8 cellular contexts compared by ENCODE assay signal in the genomic region with DNA sequence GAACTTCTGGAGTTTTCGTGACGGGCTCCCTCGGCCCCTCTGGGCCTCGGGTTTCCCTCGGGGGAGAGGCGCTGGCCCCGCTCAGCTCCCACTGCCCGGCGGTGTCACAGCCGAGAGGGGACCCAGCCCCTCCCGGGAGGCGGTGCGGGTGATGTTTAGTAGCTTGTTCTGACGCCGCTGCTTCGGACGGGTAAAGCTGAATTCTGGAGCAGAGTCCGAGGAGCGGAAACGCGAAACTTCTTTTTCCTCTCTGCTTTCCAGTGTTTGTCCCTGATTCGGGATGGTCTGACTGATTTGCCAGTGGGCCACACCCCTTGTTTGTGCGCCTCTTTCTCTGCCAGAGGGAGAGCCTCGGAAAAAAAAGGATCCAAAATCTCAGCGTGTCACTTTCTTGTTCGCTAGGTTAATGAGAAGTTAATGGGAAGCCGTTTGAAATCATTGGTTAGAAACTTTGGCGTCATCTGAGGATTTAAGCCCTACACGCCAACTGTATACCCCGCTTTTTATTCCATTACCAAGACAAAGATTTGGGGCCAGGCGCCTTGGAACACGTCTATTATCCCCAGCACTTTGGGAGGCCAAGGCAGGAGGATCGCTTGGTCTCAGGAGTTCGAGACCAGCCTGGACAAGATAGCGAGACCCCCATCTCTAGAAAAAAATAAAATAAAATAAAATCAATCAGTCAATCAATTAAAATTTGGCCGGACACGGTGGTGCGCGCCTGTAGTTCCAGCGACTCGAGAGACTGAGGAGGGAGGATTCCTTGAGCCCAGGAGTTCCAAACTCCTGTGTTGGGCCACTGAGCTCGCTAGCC. TPM values are rescaled to one million over a fixed set of nuclear protein-coding genes. Genes with fewer than 3 reads are reported as not detected.
DNase-seq lines count a peak whose midpoint lies in the region; ATAC-seq, FAIRE-seq and TF ChIP-seq lines count a peak whose summit lies in the region.

No MANE protein-coding gene starts in this region.

- H3K4me2 ChIP-seq in KMS-11 (peak overlapping the region; percentile 81), endothelial cell of umbilical vein (ENCODE audit: insufficient read depth, low read length) (peak overlapping the region; percentile 49)

- no peaks in the 10 kb centered on the region for H3K27me3 Mint-ChIP-seq in CD4-positive, alpha-beta T cell
- H3K27me3 Mint-ChIP-seq in activated B cell treated with CpG ODN at 0.5 μM for 24 hours, result no peaks in the 10 kb centered on the region

- TF ChIP-seq POLR2A in endothelial cell of umbilical vein (IDR thresholded peaks at IDR 0.05; ENCODE audit: low read depth, low read length), result no peak

- H3K27me3 ChIP-seq in CD4-positive, alpha-beta T cell (ENCODE audit: control insufficient read depth, insufficient read depth, low read length), result no peaks in the 10 kb centered on the region
- H3K27me3 ChIP-seq in KMS-11 (ENCODE audit: insufficient read depth, low read depth) (no peaks in the 10 kb centered on the region), endothelial cell of umbilical vein (ENCODE audit: control insufficient read depth in 2 of 2, insufficient read depth in 2 of 2, low read length in 2 of 2) (no peaks in the 10 kb centered on the region)

- H3K79me2 ChIP-seq in KMS-11 (ENCODE audit: insufficient read depth, low read depth), result no peaks in the 10 kb centered on the region; the same call in 1 of the 2 replicates
- peaks cover 29% of the 10 kb centered on the region for H3K79me2 ChIP-seq in endothelial cell of umbilical vein (ENCODE audit: control insufficient read depth, insufficient read depth, low read length)

- FAIRE-seq in endothelial cell of umbilical vein (lab: Jason Lieb, UNC), result peak; percentile 79

- peaks cover 8% of the 10 kb centered on the region for H3K4me1 ChIP-seq in KMS-11 (ENCODE audit: low read depth, poor library complexity, severe bottlenecking)
- H3K4me1 ChIP-seq in endothelial cell of umbilical vein (ENCODE audit: control insufficient read depth, extremely low read depth, insufficient read depth, low read length), result peaks cover 11% of the 10 kb centered on the region

- peak overlapping the region; percentile 74 for H3K27ac ChIP-seq in CD4-positive, alpha-beta T cell (ENCODE audit: low read depth, low read length)
- H3K27ac ChIP-seq in KMS-11 (peak overlapping the region; percentile 31), endothelial cell of umbilical vein (ENCODE audit: insufficient read depth, low read depth, low read length) (peak overlapping the region; percentile 56), temporal lobe (ENCODE audit: low read depth, low read length) (peak overlapping the region; percentile 85)

- no peaks in the 10 kb centered on the region for H3K9me1 ChIP-seq in endothelial cell of umbilical vein (replicated peaks; ENCODE audit: control insufficient read depth, extremely low read depth, insufficient read depth, low read length)

- H3K27ac Mint-ChIP-seq in CD4-positive, alpha-beta T cell, result peak overlapping the region; percentile 50
- H3K27ac Mint-ChIP-seq in activated B cell treated with CpG ODN at 0.5 μM for 24 hours, result peak overlapping the region; percentile 91

- no peaks in the 10 kb centered on the region for H3K9me3 Mint-ChIP-seq in CD4-positive, alpha-beta T cell
- H3K9me3 Mint-ChIP-seq in activated B cell treated with CpG ODN at 0.5 μM for 24 hours, result no peaks in the 10 kb centered on the region

- H3K36me3 ChIP-seq in KMS-11 (ENCODE audit: insufficient read depth) (no peaks in the 10 kb centered on the region), endothelial cell of umbilical vein (ENCODE audit: control insufficient read depth in 2 of 2, extremely low read depth in 1 of 2, insufficient read depth in 2 of 2, low read length in 2 of 2) (peaks cover 3% of the 10 kb centered on the region in 2 experiments)

- H3K4me1 Mint-ChIP-seq in CD4-positive, alpha-beta T cell (ENCODE audit: low read depth), result peaks cover 29% of the 10 kb centered on the region
- peaks cover 22% of the 10 kb centered on the region for H3K4me1 Mint-ChIP-seq in activated B cell treated with CpG ODN at 0.5 μM for 24 hours

- H3K4me3 ChIP-seq in KMS-11 (IDR thresholded peaks at IDR 0.05; ENCODE audit: insufficient read depth, low read depth, low read length), result no peak overlapping the region
- peak overlapping the region; percentile 32 to 76 (median 75) for H3K4me3 ChIP-seq in endothelial cell of umbilical vein (replicated peaks in 1 of 3; ENCODE audit: insufficient read depth in 1 of 3, low read depth in 1 of 3, low read length in 3 of 3)

- dilution Hi-C loops in endothelial cell of umbilical vein (cut with MboI; ENCODE audit: extremely low pct_ligation_motif_present, low sequenced_read_pairs), result no loop called here

- no peak for TF ChIP-seq CTCF in CD4-positive, alpha-beta T cell (IDR thresholded peaks at IDR 0.05)
- no peak for TF ChIP-seq CTCF in KMS-11 (conservative IDR thresholded peaks at IDR 0.05; ENCODE audit: low read depth, low read length)
- no peak for TF ChIP-seq CTCF in activated B cell treated with CpG ODN at 0.5 μM for 24 hours (IDR thresholded peaks at IDR 0.05)
- TF ChIP-seq CTCF in endothelial cell of umbilical vein (IDR thresholded peaks at IDR 0.05; ENCODE audit: extremely low read depth in 1 of 2, insufficient read depth in 1 of 2, low read depth in 1 of 2, low read length in 2 of 2), result no peak

- peak in 5 of 10 experiments; percentile 12 to 44 (median 17) for DNase-seq in CD4-positive, alpha-beta T cell
- DNase-seq in activated B cell treated with CpG ODN at 0.5 μM for 24 hours, result no peak
- peak; percentile 72 for DNase-seq in endothelial cell of umbilical vein (ENCODE audit: low read depth, low spot score)
- DNase-seq in mesenteric fat pad (ENCODE audit: low spot score), result peak; percentile 92
- DNase-seq in GF-D8 (lab: John Stamatoyannopoulos, UW), result no peak

- intact Hi-C loops in CD4-positive, alpha-beta T cell (cut with DNase I, micrococcal nuclease), result loop anchor here in 1 of 2 experiments (5.0 to 10.0 kb wide), 2 partner anchors 199 to 983 kb away; a partner anchor contains a TSS
- intact Hi-C loops in activated B cell treated with CpG ODN at 0.5 μM for 24 hours (cut with micrococcal nuclease) (no loop called here), endothelial cell of umbilical vein (cut with micrococcal nuclease) (no loop called here)

- TSS peak; percentile 26 for BruUV-seq in endothelial cell of umbilical vein (replicated peaks; lab: Mats Ljungman, UMichigan)

- H3K9me3 ChIP-seq in CD4-positive, alpha-beta T cell (ENCODE audit: control insufficient read depth, low read length), result no peaks in the 10 kb centered on the region
- no peaks in the 10 kb centered on the region for H3K9me3 ChIP-seq in endothelial cell of umbilical vein (replicated peaks; ENCODE audit: control insufficient read depth, insufficient read depth, low read length)

- H3K36me3 Mint-ChIP-seq in CD4-positive, alpha-beta T cell (ENCODE audit: low read depth), result peaks cover 17% of the 10 kb centered on the region
- H3K36me3 Mint-ChIP-seq in activated B cell treated with CpG ODN at 0.5 μM for 24 hours (ENCODE audit: low read depth), result peaks cover 15% of the 10 kb centered on the region

- peak overlapping the region; percentile 57 for H3K9ac ChIP-seq in KMS-11
- H3K9ac ChIP-seq in endothelial cell of umbilical vein (replicated peaks; ENCODE audit: extremely low read depth, insufficient read depth, low read length), result peak overlapping the region; percentile 79

- peak overlapping the region; percentile 97 for H3K4me3 Mint-ChIP-seq in CD4-positive, alpha-beta T cell
- H3K4me3 Mint-ChIP-seq in activated B cell treated with CpG ODN at 0.5 μM for 24 hours, result peak overlapping the region; percentile 95

- CTCF ChIA-PET in CD4-positive, alpha-beta T cell (lab: Charles Lee), result interaction anchor here (1.1 kb wide), 1 partner anchor 18 kb away, joined by 3 read pairs; no protein-coding TSS in a partner anchor
- CTCF ChIA-PET in activated B cell treated with CpG ODN at 0.5 μM for 24 hours (lab: Charles Lee) (no interaction called here), endothelial cell of umbilical vein (lab: Charles Lee) (interaction anchor here (1.3 to 3.6 kb wide), 7 partner anchors 14 to 150 kb away, joined by 3 to 18 read pairs (median 8); a partner anchor contains a TSS)

- H4K20me1 ChIP-seq in KMS-11 (ENCODE audit: insufficient read depth) (no peaks in the 10 kb centered on the region), endothelial cell of umbilical vein (replicated peaks; ENCODE audit: control insufficient read depth, extremely low read depth, insufficient read depth, low read length) (no peaks in the 10 kb centered on the region)

- POLR2A ChIA-PET in CD4-positive, alpha-beta T cell (lab: Charles Lee), result interaction anchor here (1.5 to 7.6 kb wide), 3 partner anchors 13 to 200 kb away, joined by 7 to 77 read pairs (median 7); a partner anchor contains a TSS
- POLR2A ChIA-PET in activated B cell treated with CpG ODN at 0.5 μM for 24 hours (lab: Charles Lee) (interaction anchor here (0.6 to 2.7 kb wide), 6 partner anchors 9 to 150 kb away, joined by 3 to 28 read pairs (median 7); a partner anchor contains a TSS), endothelial cell of umbilical vein (lab: Charles Lee) (interaction anchor here (0.7 to 1.3 kb wide), 3 partner anchors 15 to 143 kb away, joined by 4 to 5 read pairs (median 4); a partner anchor contains a TSS)

- H2AFZ ChIP-seq in KMS-11 (ENCODE audit: low read depth) (peak overlapping the region; percentile 57), endothelial cell of umbilical vein (ENCODE audit: low read depth, low read length) (peak overlapping the region; percentile 70)

- peak; percentile 6 for ATAC-seq in CD4-positive, alpha-beta T cell (ENCODE audit: poor library complexity)
- ATAC-seq in GM21423 (IDR thresholded peaks at IDR 0.05; ENCODE audit: unreplicated experiment), result peak; percentile 13
- ATAC-seq in activated B cell treated with CpG ODN at 0.5 μM for 24 hours (ENCODE audit: low read depth), result peak; percentile 7

RNA-seq across cellular contexts. Expression of a gene that starts 0.8 kb away (rescaled TPM):
- 1 to 10 TPM; 4.2 to 5.5 TPM for total RNA-seq in CD4-positive, alpha-beta T cell
- 7.0 and 7.3 TPM in 2 replicates for total RNA-seq in activated B cell treated with CpG ODN at 0.5 μM for 24 hours
- total RNA-seq in endothelial cell of umbilical vein, result 30.8 and 32.9 TPM in 2 replicates
- 31.0 and 31.3 TPM in 2 replicates for polyA plus RNA-seq in endothelial cell of umbilical vein
- polyA plus RNA-seq in endothelial cell of umbilical vein (2011; cell fraction: cytosol; rRNA removed), result 32.4 and 32.8 TPM in 2 replicates
- 41.2 and 43.9 TPM in 2 replicates for polyA plus RNA-seq in endothelial cell of umbilical vein (2011; cell fraction: nucleus; rRNA removed)
- polyA plus RNA-seq in endothelial cell of umbilical vein (2012), result 32.1 and 32.3 TPM in 2 replicates
- 26.8 and 29.8 TPM in 2 replicates for polyA minus RNA-seq in endothelial cell of umbilical vein
- polyA minus RNA-seq in endothelial cell of umbilical vein (2011; cell fraction: cytosol; rRNA and poly(A)+ RNA removed), result 9.6 TPM
- 12.4 and 13.3 TPM in 2 replicates for polyA minus RNA-seq in endothelial cell of umbilical vein (2011; cell fraction: nucleus; rRNA and poly(A)+ RNA removed)
- total RNA-seq in mesenteric fat pad, result 18.0 TPM
- 13.0 TPM for total RNA-seq in temporal lobe

RNA-seq across cellular contexts. Expression of a gene that starts 14.4 kb away (rescaled TPM):
- total RNA-seq in CD4-positive, alpha-beta T cell, result 10 to 100 TPM; 26.5 to 31.3 TPM
- total RNA-seq in activated B cell treated with CpG ODN at 0.5 μM for 24 hours (12.4 and 14.4 TPM in 2 replicates), endothelial cell of umbilical vein (33.8 and 39.9 TPM in 2 replicates), mesenteric fat pad (7.1 TPM), temporal lobe (22.9 TPM)
- polyA plus RNA-seq in endothelial cell of umbilical vein, result 35.2 and 37.9 TPM in 2 replicates
- 43.4 and 45.5 TPM in 2 replicates for polyA plus RNA-seq in endothelial cell of umbilical vein (2011; cell fraction: cytosol; rRNA removed)
- 12.5 and 13.5 TPM in 2 replicates for polyA plus RNA-seq in endothelial cell of umbilical vein (2011; cell fraction: nucleus; rRNA removed)
- polyA plus RNA-seq in endothelial cell of umbilical vein (2012), result 33.7 and 43.7 TPM in 2 replicates
- polyA minus RNA-seq in endothelial cell of umbilical vein, result 24.5 and 46.8 TPM in 2 replicates
- polyA minus RNA-seq in endothelial cell of umbilical vein (2011; cell fraction: cytosol; rRNA and poly(A)+ RNA removed), result 25.8 TPM
- 7.6 and 15.6 TPM in 2 replicates for polyA minus RNA-seq in endothelial cell of umbilical vein (2011; cell fraction: nucleus; rRNA and poly(A)+ RNA removed)

RNA-seq across cellular contexts. Expression of a gene that starts 14.5 kb away (rescaled TPM):
- under 1 TPM; 0.59 to 0.80 TPM for total RNA-seq in CD4-positive, alpha-beta T cell
- total RNA-seq in activated B cell treated with CpG ODN at 0.5 μM for 24 hours (1.8 and 2.8 TPM in 2 replicates), endothelial cell of umbilical vein (110 and 136 TPM in 2 replicates), mesenteric fat pad (0.51 TPM), temporal lobe (2.5 TPM)
- polyA plus RNA-seq in endothelial cell of umbilical vein, result 34.0 and 43.5 TPM in 2 replicates
- 70.0 and 78.4 TPM in 2 replicates for polyA plus RNA-seq in endothelial cell of umbilical vein (2011; cell fraction: cytosol; rRNA removed)
- 54.3 and 66.6 TPM in 2 replicates for polyA plus RNA-seq in endothelial cell of umbilical vein (2011; cell fraction: nucleus; rRNA removed)
- 32.7 and 83.2 TPM in 2 replicates for polyA plus RNA-seq in endothelial cell of umbilical vein (2012)
- polyA minus RNA-seq in endothelial cell of umbilical vein, result 42.6 and 49.4 TPM in 2 replicates
- polyA minus RNA-seq in endothelial cell of umbilical vein (2011; cell fraction: cytosol; rRNA and poly(A)+ RNA removed), result 71.7 TPM
- polyA minus RNA-seq in endothelial cell of umbilical vein (2011; cell fraction: nucleus; rRNA and poly(A)+ RNA removed), result 23.9 and 32.7 TPM in 2 replicates

RNA-seq across cellular contexts. Expression of a gene that starts 34.6 kb away (rescaled TPM):
- not detected for total RNA-seq in CD4-positive, alpha-beta T cell
- not detected in 2 replicates for total RNA-seq in activated B cell treated with CpG ODN at 0.5 μM for 24 hours
- not detected in 2 replicates for total RNA-seq in endothelial cell of umbilical vein
- polyA plus RNA-seq in endothelial cell of umbilical vein, result not detected in 2 replicates
- not detected in 2 replicates for polyA plus RNA-seq in endothelial cell of umbilical vein (2011; cell fraction: cytosol; rRNA removed)
- not detected in 2 replicates for polyA plus RNA-seq in endothelial cell of umbilical vein (2011; cell fraction: nucleus; rRNA removed)
- polyA plus RNA-seq in endothelial cell of umbilical vein (2012), result not detected in 2 replicates
- polyA minus RNA-seq in endothelial cell of umbilical vein, result not detected in 2 replicates
- not detected for polyA minus RNA-seq in endothelial cell of umbilical vein (2011; cell fraction: cytosol; rRNA and poly(A)+ RNA removed)
- not detected in 2 replicates for polyA minus RNA-seq in endothelial cell of umbilical vein (2011; cell fraction: nucleus; rRNA and poly(A)+ RNA removed)
- total RNA-seq in mesenteric fat pad, result not detected
- not detected for total RNA-seq in temporal lobe

RNA-seq across cellular contexts. Expression of a gene that starts 56.6 kb away (rescaled TPM):
- total RNA-seq in CD4-positive, alpha-beta T cell, result not detected
- total RNA-seq in activated B cell treated with CpG ODN at 0.5 μM for 24 hours (not detected in 2 replicates), endothelial cell of umbilical vein (not detected in 2 replicates), mesenteric fat pad (1.3 TPM), temporal lobe (0.25 TPM)
- not detected in 2 replicates for polyA plus RNA-seq in endothelial cell of umbilical vein
- not detected in 2 replicates for polyA plus RNA-seq in endothelial cell of umbilical vein (2011; cell fraction: cytosol; rRNA removed)
- polyA plus RNA-seq in endothelial cell of umbilical vein (2011; cell fraction: nucleus; rRNA removed), result not detected in 2 replicates
- polyA plus RNA-seq in endothelial cell of umbilical vein (2012), result 0.83 and 0.87 TPM in 2 replicates
- not detected in 2 replicates for polyA minus RNA-seq in endothelial cell of umbilical vein
- not detected for polyA minus RNA-seq in endothelial cell of umbilical vein (2011; cell fraction: cytosol; rRNA and poly(A)+ RNA removed)
- polyA minus RNA-seq in endothelial cell of umbilical vein (2011; cell fraction: nucleus; rRNA and poly(A)+ RNA removed), result not detected in 2 replicates

Comparison
In these comparisons a context has a peak if more than half of its experiments do, and no peak if none do; other contexts are left out.
1. DNase-seq: peak in endothelial cell of umbilical vein (single experiment) and mesenteric fat pad (single experiment); none in activated B cell treated with CpG ODN at 0.5 μM for 24 hours (single experiment) and GF-D8 (single experiment).
2. H3K27ac ChIP-seq: peak in every context shown above with its lines; median percentile 85 in temporal lobe; 74 in CD4-positive, alpha-beta T cell; 56 in endothelial cell of umbilical vein; 31 in KMS-11.
3. RNA of a gene that starts 14.5 kb away (total RNA-seq): 110 to 136 TPM in endothelial cell of umbilical vein; 1.8 to 2.8 TPM in activated B cell treated with CpG ODN at 0.5 μM for 24 hours, 2.5 TPM in temporal lobe (single experiment), 0.59 to 0.80 TPM in CD4-positive, alpha-beta T cell and 0.51 TPM in mesenteric fat pad (single experiment); every median in the first group is over 10 times any median in the second.
4. Peak in every context shown above with its lines, with median percentiles within 50 percentile points of each other: ATAC-seq.